1 cellular context compared by ENCODE assay signal in the genomic region with DNA sequence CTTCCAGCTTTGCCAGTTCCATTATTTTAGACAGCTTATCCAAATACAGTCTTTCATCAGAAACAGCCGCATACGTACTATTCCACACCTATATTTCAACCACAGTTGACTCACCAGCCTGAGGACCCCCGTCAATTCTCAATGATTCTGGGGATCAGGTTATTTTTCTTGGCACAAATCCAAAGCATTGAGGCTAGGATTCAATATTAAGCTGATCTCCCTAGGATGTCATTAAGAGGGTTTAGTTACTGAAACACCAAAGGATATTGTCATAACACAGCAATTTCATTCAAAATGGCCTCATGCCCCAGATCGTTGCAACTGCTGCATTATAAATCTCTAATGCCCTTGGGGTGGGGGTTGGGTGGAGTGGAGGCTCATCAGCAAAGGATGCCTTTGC.
A peak's percentile ranks its signal among the peaks of the same experiment; 100 is the strongest.
TF ChIP-seq lines count a peak whose summit lies in the region.

No MANE protein-coding gene starts in this region.

TF ChIP-seq in HEK293, 187 proteins besides CTCF, POLR2A, EP300 and RAD21 (continued from another document and continues in another):
- TF ChIP-seq, protein P1, sequence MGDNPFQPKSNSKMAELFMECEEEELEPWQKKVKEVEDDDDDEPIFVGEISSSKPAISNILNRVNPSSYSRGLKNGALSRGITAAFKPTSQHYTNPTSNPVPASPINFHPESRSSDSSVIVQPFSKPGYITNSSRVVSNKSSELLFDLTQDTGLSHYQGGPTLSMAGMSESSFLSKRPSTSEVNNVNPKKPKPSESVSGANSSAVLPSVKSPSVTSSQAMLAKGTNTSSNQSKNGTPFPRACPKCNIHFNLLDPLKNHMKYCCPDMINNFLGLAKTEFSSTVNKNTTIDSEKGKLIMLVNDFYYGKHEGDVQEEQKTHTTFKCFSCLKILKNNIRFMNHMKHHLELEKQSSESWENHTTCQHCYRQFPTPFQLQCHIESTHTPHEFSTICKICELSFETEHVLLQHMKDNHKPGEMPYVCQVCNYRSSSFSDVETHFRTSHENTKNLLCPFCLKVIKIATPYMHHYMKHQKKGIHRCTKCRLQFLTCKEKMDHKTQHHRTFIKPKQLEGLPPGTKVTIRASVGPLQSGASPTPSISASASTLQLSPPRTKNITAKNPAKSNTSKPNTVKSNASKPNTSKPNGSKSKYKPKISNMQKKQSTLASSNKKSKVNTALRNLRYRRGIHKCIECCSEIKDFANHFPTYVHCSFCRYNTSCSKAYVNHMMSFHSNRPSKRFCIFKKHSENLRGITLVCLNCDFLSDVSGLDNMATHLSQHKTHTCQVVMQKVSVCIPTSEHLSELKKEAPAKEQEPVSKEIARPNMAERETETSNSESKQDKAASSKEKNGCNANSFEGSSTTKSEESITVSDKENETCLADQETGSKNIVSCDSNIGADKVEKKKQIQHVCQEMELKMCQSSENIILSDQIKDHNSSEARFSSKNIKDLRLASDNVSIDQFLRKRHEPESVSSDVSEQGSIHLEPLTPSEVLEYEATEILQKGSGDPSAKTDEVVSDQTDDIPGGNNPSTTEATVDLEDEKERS (tag by site-specific recombination; IDR thresholded peaks at IDR 0.05): no peak
- peak; percentile 69 for TF ChIP-seq ZNF335 (tag by site-specific recombination; conservative IDR thresholded peaks at IDR 0.05)
- peak; percentile 71; the same call in 1 of the 2 replicates for TF ChIP-seq ZNF660 (tag by site-specific recombination; IDR thresholded peaks at IDR 0.05)
- no peak for TF ChIP-seq GLI4 (tag by site-specific recombination; IDR thresholded peaks at IDR 0.05)
- TF ChIP-seq, protein P2, sequence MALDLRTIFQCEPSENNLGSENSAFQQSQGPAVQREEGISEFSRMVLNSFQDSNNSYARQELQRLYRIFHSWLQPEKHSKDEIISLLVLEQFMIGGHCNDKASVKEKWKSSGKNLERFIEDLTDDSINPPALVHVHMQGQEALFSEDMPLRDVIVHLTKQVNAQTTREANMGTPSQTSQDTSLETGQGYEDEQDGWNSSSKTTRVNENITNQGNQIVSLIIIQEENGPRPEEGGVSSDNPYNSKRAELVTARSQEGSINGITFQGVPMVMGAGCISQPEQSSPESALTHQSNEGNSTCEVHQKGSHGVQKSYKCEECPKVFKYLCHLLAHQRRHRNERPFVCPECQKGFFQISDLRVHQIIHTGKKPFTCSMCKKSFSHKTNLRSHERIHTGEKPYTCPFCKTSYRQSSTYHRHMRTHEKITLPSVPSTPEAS (tag by site-specific recombination; IDR thresholded peaks at IDR 0.05): no peak
- TF ChIP-seq, protein P3, sequence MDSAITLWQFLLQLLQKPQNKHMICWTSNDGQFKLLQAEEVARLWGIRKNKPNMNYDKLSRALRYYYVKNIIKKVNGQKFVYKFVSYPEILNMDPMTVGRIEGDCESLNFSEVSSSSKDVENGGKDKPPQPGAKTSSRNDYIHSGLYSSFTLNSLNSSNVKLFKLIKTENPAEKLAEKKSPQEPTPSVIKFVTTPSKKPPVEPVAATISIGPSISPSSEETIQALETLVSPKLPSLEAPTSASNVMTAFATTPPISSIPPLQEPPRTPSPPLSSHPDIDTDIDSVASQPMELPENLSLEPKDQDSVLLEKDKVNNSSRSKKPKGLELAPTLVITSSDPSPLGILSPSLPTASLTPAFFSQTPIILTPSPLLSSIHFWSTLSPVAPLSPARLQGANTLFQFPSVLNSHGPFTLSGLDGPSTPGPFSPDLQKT (IDR thresholded peaks at IDR 0.05; ENCODE audit: borderline replicate concordance, low read depth, low read length): no peak
- TF ChIP-seq ZNF626 (tag by site-specific recombination; IDR thresholded peaks at IDR 0.05): no peak
- peak; percentile 46; the same call in 1 of the 2 replicates for TF ChIP-seq YY1 (tag by site-specific recombination; IDR thresholded peaks at IDR 0.05)
- TF ChIP-seq ZNF623 (tag by site-specific recombination; IDR thresholded peaks at IDR 0.05): no peak
- TF ChIP-seq ZNF530 (tag by site-specific recombination; IDR thresholded peaks at IDR 0.05; ENCODE audit: low read depth): no peak
- TF ChIP-seq, protein P4, sequence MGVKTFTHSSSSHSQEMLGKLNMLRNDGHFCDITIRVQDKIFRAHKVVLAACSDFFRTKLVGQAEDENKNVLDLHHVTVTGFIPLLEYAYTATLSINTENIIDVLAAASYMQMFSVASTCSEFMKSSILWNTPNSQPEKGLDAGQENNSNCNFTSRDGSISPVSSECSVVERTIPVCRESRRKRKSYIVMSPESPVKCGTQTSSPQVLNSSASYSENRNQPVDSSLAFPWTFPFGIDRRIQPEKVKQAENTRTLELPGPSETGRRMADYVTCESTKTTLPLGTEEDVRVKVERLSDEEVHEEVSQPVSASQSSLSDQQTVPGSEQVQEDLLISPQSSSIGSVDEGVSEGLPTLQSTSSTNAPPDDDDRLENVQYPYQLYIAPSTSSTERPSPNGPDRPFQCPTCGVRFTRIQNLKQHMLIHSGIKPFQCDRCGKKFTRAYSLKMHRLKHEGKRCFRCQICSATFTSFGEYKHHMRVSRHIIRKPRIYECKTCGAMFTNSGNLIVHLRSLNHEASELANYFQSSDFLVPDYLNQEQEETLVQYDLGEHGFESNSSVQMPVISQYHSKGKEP (tag by site-specific recombination; IDR thresholded peaks at IDR 0.05): peak; percentile 95
- no peak for TF ChIP-seq ZNF555 (tag by site-specific recombination; conservative IDR thresholded peaks at IDR 0.05)
- no peak for TF ChIP-seq ZSCAN23 (tag by site-specific recombination; IDR thresholded peaks at IDR 0.05)
- TF ChIP-seq OSR2 (tag by site-specific recombination; IDR thresholded peaks at IDR 0.05): 0 out of 2 replicates have a peak, but pooled peaks have one; percentile 34
- TF ChIP-seq ZNF791 (tag by site-specific recombination; IDR thresholded peaks at IDR 0.05): no peak
- TF ChIP-seq, protein P5, sequence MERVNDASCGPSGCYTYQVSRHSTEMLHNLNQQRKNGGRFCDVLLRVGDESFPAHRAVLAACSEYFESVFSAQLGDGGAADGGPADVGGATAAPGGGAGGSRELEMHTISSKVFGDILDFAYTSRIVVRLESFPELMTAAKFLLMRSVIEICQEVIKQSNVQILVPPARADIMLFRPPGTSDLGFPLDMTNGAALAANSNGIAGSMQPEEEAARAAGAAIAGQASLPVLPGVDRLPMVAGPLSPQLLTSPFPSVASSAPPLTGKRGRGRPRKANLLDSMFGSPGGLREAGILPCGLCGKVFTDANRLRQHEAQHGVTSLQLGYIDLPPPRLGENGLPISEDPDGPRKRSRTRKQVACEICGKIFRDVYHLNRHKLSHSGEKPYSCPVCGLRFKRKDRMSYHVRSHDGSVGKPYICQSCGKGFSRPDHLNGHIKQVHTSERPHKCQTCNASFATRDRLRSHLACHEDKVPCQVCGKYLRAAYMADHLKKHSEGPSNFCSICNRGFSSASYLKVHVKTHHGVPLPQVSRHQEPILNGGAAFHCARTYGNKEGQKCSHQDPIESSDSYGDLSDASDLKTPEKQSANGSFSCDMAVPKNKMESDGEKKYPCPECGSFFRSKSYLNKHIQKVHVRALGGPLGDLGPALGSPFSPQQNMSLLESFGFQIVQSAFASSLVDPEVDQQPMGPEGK (tag by site-specific recombination; IDR thresholded peaks at IDR 0.05): peak; percentile 35; the same call in 1 of the 2 replicates
- TF ChIP-seq KLF10 (tag by site-specific recombination; IDR thresholded peaks at IDR 0.05): peak; percentile 33; the same call in 1 of the 2 replicates
- TF ChIP-seq ZNF169 (tag by site-specific recombination; IDR thresholded peaks at IDR 0.05): no peak
- TF ChIP-seq ZBTB7A (tag by site-specific recombination; IDR thresholded peaks at IDR 0.05; ENCODE audit: low read depth): no peak
- TF ChIP-seq, protein P6, sequence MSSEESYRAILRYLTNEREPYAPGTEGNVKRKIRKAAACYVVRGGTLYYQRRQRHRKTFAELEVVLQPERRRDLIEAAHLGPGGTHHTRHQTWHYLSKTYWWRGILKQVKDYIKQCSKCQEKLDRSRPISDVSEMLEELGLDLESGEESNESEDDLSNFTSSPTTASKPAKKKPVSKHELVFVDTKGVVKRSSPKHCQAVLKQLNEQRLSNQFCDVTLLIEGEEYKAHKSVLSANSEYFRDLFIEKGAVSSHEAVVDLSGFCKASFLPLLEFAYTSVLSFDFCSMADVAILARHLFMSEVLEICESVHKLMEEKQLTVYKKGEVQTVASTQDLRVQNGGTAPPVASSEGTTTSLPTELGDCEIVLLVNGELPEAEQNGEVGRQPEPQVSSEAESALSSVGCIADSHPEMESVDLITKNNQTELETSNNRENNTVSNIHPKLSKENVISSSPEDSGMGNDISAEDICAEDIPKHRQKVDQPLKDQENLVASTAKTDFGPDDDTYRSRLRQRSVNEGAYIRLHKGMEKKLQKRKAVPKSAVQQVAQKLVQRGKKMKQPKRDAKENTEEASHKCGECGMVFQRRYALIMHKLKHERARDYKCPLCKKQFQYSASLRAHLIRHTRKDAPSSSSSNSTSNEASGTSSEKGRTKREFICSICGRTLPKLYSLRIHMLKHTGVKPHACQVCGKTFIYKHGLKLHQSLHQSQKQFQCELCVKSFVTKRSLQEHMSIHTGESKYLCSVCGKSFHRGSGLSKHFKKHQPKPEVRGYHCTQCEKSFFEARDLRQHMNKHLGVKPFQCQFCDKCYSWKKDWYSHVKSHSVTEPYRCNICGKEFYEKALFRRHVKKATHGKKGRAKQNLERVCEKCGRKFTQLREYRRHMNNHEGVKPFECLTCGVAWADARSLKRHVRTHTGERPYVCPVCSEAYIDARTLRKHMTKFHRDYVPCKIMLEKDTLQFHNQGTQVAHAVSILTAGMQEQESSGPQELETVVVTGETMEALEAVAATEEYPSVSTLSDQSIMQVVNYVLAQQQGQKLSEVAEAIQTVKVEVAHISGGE (tag by site-specific recombination; conservative IDR thresholded peaks at IDR 0.05; ENCODE audit: low read depth): no peak
- TF ChIP-seq FEZF1 (tag by site-specific recombination; IDR thresholded peaks at IDR 0.05): peak; percentile 53
- TF ChIP-seq, protein P7, sequence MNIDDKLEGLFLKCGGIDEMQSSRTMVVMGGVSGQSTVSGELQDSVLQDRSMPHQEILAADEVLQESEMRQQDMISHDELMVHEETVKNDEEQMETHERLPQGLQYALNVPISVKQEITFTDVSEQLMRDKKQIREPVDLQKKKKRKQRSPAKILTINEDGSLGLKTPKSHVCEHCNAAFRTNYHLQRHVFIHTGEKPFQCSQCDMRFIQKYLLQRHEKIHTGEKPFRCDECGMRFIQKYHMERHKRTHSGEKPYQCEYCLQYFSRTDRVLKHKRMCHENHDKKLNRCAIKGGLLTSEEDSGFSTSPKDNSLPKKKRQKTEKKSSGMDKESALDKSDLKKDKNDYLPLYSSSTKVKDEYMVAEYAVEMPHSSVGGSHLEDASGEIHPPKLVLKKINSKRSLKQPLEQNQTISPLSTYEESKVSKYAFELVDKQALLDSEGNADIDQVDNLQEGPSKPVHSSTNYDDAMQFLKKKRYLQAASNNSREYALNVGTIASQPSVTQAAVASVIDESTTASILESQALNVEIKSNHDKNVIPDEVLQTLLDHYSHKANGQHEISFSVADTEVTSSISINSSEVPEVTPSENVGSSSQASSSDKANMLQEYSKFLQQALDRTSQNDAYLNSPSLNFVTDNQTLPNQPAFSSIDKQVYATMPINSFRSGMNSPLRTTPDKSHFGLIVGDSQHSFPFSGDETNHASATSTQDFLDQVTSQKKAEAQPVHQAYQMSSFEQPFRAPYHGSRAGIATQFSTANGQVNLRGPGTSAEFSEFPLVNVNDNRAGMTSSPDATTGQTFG (tag by site-specific recombination; IDR thresholded peaks at IDR 0.05; ENCODE audit: borderline replicate concordance): no peak
- peak; percentile 30; the same call in 1 of the 2 replicates for TF ChIP-seq ZBTB21 (tag by site-specific recombination; IDR thresholded peaks at IDR 0.05)
- peak; percentile 26; the same call in 1 of the 2 replicates for TF ChIP-seq ZBTB20 (tag by site-specific recombination; IDR thresholded peaks at IDR 0.05)
- TF ChIP-seq KLF7 (tag by site-specific recombination; IDR thresholded peaks at IDR 0.05; ENCODE audit: borderline replicate concordance): no peak
- TF ChIP-seq ZNF16 (tag by site-specific recombination; IDR thresholded peaks at IDR 0.05; ENCODE audit: low read depth): no peak
- TF ChIP-seq ZNF24 (tag by site-specific recombination; IDR thresholded peaks at IDR 0.05): no peak
- TF ChIP-seq ZNF391 (tag by site-specific recombination; IDR thresholded peaks at IDR 0.05; ENCODE audit: borderline replicate concordance, low read depth): no peak
- TF ChIP-seq, protein P8, sequence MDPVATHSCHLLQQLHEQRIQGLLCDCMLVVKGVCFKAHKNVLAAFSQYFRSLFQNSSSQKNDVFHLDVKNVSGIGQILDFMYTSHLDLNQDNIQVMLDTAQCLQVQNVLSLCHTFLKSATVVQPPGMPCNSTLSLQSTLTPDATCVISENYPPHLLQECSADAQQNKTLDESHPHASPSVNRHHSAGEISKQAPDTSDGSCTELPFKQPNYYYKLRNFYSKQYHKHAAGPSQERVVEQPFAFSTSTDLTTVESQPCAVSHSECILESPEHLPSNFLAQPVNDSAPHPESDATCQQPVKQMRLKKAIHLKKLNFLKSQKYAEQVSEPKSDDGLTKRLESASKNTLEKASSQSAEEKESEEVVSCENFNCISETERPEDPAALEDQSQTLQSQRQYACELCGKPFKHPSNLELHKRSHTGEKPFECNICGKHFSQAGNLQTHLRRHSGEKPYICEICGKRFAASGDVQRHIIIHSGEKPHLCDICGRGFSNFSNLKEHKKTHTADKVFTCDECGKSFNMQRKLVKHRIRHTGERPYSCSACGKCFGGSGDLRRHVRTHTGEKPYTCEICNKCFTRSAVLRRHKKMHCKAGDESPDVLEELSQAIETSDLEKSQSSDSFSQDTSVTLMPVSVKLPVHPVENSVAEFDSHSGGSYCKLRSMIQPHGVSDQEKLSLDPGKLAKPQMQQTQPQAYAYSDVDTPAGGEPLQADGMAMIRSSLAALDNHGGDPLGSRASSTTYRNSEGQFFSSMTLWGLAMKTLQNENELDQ (tag by site-specific recombination; IDR thresholded peaks at IDR 0.05; ENCODE audit: low read depth): no peak
- TF ChIP-seq SETDB1 (IDR thresholded peaks at IDR 0.05; ENCODE audit: insufficient read length, low read length): no peak
- no peak for TF ChIP-seq OVOL3 (tag by site-specific recombination; IDR thresholded peaks at IDR 0.05)
- TF ChIP-seq, protein P9, sequence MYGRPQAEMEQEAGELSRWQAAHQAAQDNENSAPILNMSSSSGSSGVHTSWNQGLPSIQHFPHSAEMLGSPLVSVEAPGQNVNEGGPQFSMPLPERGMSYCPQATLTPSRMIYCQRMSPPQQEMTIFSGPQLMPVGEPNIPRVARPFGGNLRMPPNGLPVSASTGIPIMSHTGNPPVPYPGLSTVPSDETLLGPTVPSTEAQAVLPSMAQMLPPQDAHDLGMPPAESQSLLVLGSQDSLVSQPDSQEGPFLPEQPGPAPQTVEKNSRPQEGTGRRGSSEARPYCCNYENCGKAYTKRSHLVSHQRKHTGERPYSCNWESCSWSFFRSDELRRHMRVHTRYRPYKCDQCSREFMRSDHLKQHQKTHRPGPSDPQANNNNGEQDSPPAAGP (tag by site-specific recombination; IDR thresholded peaks at IDR 0.05): no peak
- no peak for TF ChIP-seq KLF8 (tag by site-specific recombination; IDR thresholded peaks at IDR 0.05)
- TF ChIP-seq ZNF19 (tag by site-specific recombination; IDR thresholded peaks at IDR 0.05; ENCODE audit: low read depth): no peak
- 0 out of 2 replicates have a peak, but pooled peaks have one; percentile 35 for TF ChIP-seq ZNF350 (tag by site-specific recombination; IDR thresholded peaks at IDR 0.05)
- TF ChIP-seq ZNF510 (tag by site-specific recombination; IDR thresholded peaks at IDR 0.05; ENCODE audit: insufficient replicate concordance): no peak
- 0 out of 2 replicates have a peak, but pooled peaks have one; percentile 14 for TF ChIP-seq ZBTB8A (tag by site-specific recombination; IDR thresholded peaks at IDR 0.05)
- TF ChIP-seq ZNF394 (tag by site-specific recombination; IDR thresholded peaks at IDR 0.05; ENCODE audit: borderline replicate concordance): no peak
- no peak for TF ChIP-seq ZNF48 (tag by site-specific recombination; IDR thresholded peaks at IDR 0.05)
- 0 out of 2 replicates have a peak, but pooled peaks have one; percentile 42 for TF ChIP-seq ZBTB48 (tag by site-specific recombination; IDR thresholded peaks at IDR 0.05)
- no peak for TF ChIP-seq ZNF416 (tag by site-specific recombination; IDR thresholded peaks at IDR 0.05)
- TF ChIP-seq ZNF133 (tag by site-specific recombination; IDR thresholded peaks at IDR 0.05): no peak
